9 cellular contexts compared by ENCODE assay signal in the genomic region with DNA sequence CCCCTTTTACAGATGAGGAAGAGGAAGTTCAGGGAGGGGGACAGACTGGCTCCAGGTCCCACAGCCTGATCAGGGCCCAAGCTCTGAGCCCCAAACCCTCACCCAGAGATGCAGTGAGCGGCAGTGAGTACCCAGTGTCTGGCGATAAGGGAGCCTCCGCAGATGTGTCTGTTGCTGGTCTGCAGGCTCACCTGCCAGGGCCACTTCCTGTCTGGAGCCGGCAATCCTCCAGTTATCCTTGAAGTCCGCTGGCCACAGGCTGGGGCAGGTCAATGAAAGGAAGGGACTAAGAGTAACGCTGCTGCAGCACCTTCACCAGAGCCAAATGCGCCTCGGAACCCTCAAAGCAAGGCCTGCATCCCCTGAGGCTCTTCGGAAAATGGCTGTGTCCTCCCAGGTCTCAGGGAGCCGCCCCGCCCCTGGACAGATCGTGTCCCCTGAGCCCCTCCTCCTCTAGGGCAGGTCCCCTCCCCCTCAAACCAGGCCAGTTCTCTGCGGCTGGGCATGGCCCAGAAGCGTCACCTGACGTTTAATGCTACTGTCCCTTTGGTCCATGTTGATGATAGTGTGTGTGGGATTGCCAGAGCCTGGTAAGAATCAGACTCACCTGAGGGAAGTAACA. TPM values are rescaled to one million over a fixed set of nuclear protein-coding genes. Genes with fewer than 3 reads are reported as not detected.
DNase-seq lines count a peak whose midpoint lies in the region; ATAC-seq and TF ChIP-seq lines count a peak whose summit lies in the region.
"Had no signal": no experiment of that assay in that cellular context is flagged by ENCODE, and none has a peak within 500 bp of the region (broad histone marks: within the 10 kb centered on the region; RNA-seq: fewer than 3 reads in every experiment).

No MANE protein-coding gene starts in this region.

- H3K4me2 ChIP-seq in osteoblast (ENCODE audit: insufficient read depth, low read length) = no peak overlapping the region

- H4K20me1 ChIP-seq in osteoblast (ENCODE audit: insufficient read depth, low read length) = no peaks in the 10 kb centered on the region

- peaks cover 0 to 2% of the 10 kb centered on the region in 2 donors for H3K27me3 Mint-ChIP-seq in CD4-positive, alpha-beta memory T cell
- peaks cover 11% of the 10 kb centered on the region for H3K27me3 Mint-ChIP-seq in activated CD8-positive, alpha-beta T cell treated with anti-CD3 and anti-CD28 coated beads for 36 hours

- H3K4me1 Mint-ChIP-seq in CD4-positive, alpha-beta memory T cell = peaks cover 10 to 21% (median 16%) of the 10 kb centered on the region in 4 donors
- H3K4me1 Mint-ChIP-seq in activated CD8-positive, alpha-beta T cell treated with anti-CD3 and anti-CD28 coated beads for 36 hours (ENCODE audit: low read depth) = peaks cover 11% of the 10 kb centered on the region

- intact Hi-C loops in CD4-positive, alpha-beta memory T cell (cut with micrococcal nuclease) = no loop called here
- intact Hi-C loops in heart right ventricle (cut with DNase I) = loop anchor here in 1 of 10 donors (2.0 kb wide), 1 partner anchor 59 kb away; no protein-coding TSS in a partner anchor
- intact Hi-C loops in activated CD8-positive, alpha-beta T cell treated with anti-CD3 and anti-CD28 coated beads for 36 hours (cut with micrococcal nuclease) = no loop called here

- H3K9me3 Mint-ChIP-seq in CD4-positive, alpha-beta memory T cell = no peaks in the 10 kb centered on the region
- no peaks in the 10 kb centered on the region for H3K9me3 Mint-ChIP-seq in activated CD8-positive, alpha-beta T cell treated with anti-CD3 and anti-CD28 coated beads for 36 hours

- peaks cover 16% of the 10 kb centered on the region for H3K4me1 ChIP-seq in CD4-positive, alpha-beta memory T cell (ENCODE audit: insufficient read depth, low read length)
- H3K4me1 ChIP-seq in heart right ventricle (peaks cover 0 to 39% (median 15%) of the 10 kb centered on the region in 9 donors), osteoblast (ENCODE audit: insufficient read depth, low read length) (no peaks in the 10 kb centered on the region)

- TF ChIP-seq CTCF in heart right ventricle (IDR thresholded peaks at IDR 0.05) = no peak
- TF ChIP-seq CTCF in osteoblast (IDR thresholded peaks at IDR 0.05; ENCODE audit: extremely low read depth, low read depth, low read length) = no peak
- TF ChIP-seq CTCF in activated CD8-positive, alpha-beta T cell treated with anti-CD3 and anti-CD28 coated beads for 36 hours (IDR thresholded peaks at IDR 0.05) = no peak

- WGBS in heart right ventricle, 2 donors = 46 to 50% methylated on average over 15 of the region's 15 CpGs

- H3K27ac ChIP-seq in CD4-positive, alpha-beta memory T cell (ENCODE audit: low read depth, low read length) = no peak overlapping the region
- H3K27ac ChIP-seq in heart right ventricle = no peak overlapping the region
- H3K27ac ChIP-seq in osteoblast (ENCODE audit: low read depth, low read length) = no peak overlapping the region
- H3K27ac ChIP-seq: HL-60 had no signal

- peak overlapping the region in 1 of 2 donors; percentile 28 for H3K4me3 ChIP-seq in CD4-positive, alpha-beta memory T cell (ENCODE audit: low read length in 2 of 2)
- peak overlapping the region in 6 of 10 donors; percentile 12 to 45 (median 32) for H3K4me3 ChIP-seq in heart right ventricle
- H3K4me3 ChIP-seq in osteoblast (ENCODE audit: insufficient read depth, low read length) = no peak overlapping the region

- H3K27ac Mint-ChIP-seq in CD4-positive, alpha-beta memory T cell = no peak overlapping the region
- H3K27ac Mint-ChIP-seq in activated CD8-positive, alpha-beta T cell treated with anti-CD3 and anti-CD28 coated beads for 36 hours = no peak overlapping the region

- H3K4me3 Mint-ChIP-seq in CD4-positive, alpha-beta memory T cell = peak overlapping the region; percentile 32 to 89 (median 51)
- no peak overlapping the region for H3K4me3 Mint-ChIP-seq in activated CD8-positive, alpha-beta T cell treated with anti-CD3 and anti-CD28 coated beads for 36 hours

- no peaks in the 10 kb centered on the region for H3K79me2 ChIP-seq in osteoblast (ENCODE audit: insufficient read depth, low read length)

- no peaks in the 10 kb centered on the region for H3K9me3 ChIP-seq in CD4-positive, alpha-beta memory T cell (ENCODE audit: control insufficient read depth in 1 of 2, low read length in 2 of 2)
- H3K9me3 ChIP-seq in heart right ventricle (no peaks in the 10 kb centered on the region), osteoblast (ENCODE audit: low read depth, low read length) (no peaks in the 10 kb centered on the region)

- H2AFZ ChIP-seq in osteoblast (ENCODE audit: low read length) = no peak overlapping the region

- no peaks in the 10 kb centered on the region for H3K27me3 ChIP-seq in CD4-positive, alpha-beta memory T cell (ENCODE audit: insufficient read depth, low read length)
- H3K27me3 ChIP-seq in heart right ventricle (peaks cover 0 to 27% (median 8%) of the 10 kb centered on the region in 7 donors), osteoblast (ENCODE audit: insufficient read depth, low read length) (peaks cover 9% of the 10 kb centered on the region)

- no peak for DNase-seq in CD4-positive, alpha-beta memory T cell
- DNase-seq in NCI-H510A (lab: John Stamatoyannopoulos, UW) (peak; percentile 49), heart right ventricle (no peak), osteoblast (ENCODE audit: insufficient read length, low spot score, missing footprints) (peak; percentile 39), HCEC 1CT (no peak), NCI-H1092 (lab: John Stamatoyannopoulos, UW) (no peak)
- no peak for DNase-seq in stimulated activated CD4-positive, alpha-beta T cell treated with anti-CD3 and anti-CD28 coated beads, Interleukin-15, amount 100 ng/mL, for 24 hours
- no peak for DNase-seq in activated CD8-positive, alpha-beta T cell treated with anti-CD3 and anti-CD28 coated beads for 36 hours

- no peaks in the 10 kb centered on the region for H3K36me3 ChIP-seq in CD4-positive, alpha-beta memory T cell (ENCODE audit: insufficient read depth, low read length)
- peaks cover 0 to 8% (median 0%) of the 10 kb centered on the region in 9 donors for H3K36me3 ChIP-seq in heart right ventricle
- no peaks in the 10 kb centered on the region for H3K36me3 ChIP-seq in osteoblast (ENCODE audit: insufficient read depth, low read length)

- no peaks in the 10 kb centered on the region for H3K36me3 Mint-ChIP-seq in CD4-positive, alpha-beta memory T cell
- H3K36me3 Mint-ChIP-seq in activated CD8-positive, alpha-beta T cell treated with anti-CD3 and anti-CD28 coated beads for 36 hours (ENCODE audit: low read depth) = no peaks in the 10 kb centered on the region

- peak; percentile 12 to 56 (median 38) for ATAC-seq in heart right ventricle
- ATAC-seq in activated CD8-positive, alpha-beta T cell treated with anti-CD3 and anti-CD28 coated beads for 36 hours = no peak

- POLR2A ChIA-PET in CD4-positive, alpha-beta memory T cell (lab: Charles Lee; ENCODE audit: partially characterized antibody) = no interaction called here
- POLR2A ChIA-PET in activated CD8-positive, alpha-beta T cell treated with anti-CD3 and anti-CD28 coated beads for 36 hours (lab: Charles Lee) = interaction anchor here (0.6 kb wide), 1 partner anchor 15 kb away, joined by 3 read pairs; no protein-coding TSS in a partner anchor

- CTCF ChIA-PET in CD4-positive, alpha-beta memory T cell (lab: Charles Lee; ENCODE audit: partially characterized antibody) = no interaction called here
- CTCF ChIA-PET in activated CD8-positive, alpha-beta T cell treated with anti-CD3 and anti-CD28 coated beads for 36 hours (lab: Charles Lee) = interaction anchor here (0.9 to 1.0 kb wide), 2 partner anchors 59 to 323 kb away, joined by 3 read pairs; no protein-coding TSS in a partner anchor

RNA-seq across cellular contexts. Expression of gene MYL3, which starts 51.5 kb away (rescaled TPM):
- total RNA-seq in CD4-positive, alpha-beta memory T cell = not detected
- polyA plus RNA-seq in CD4-positive, alpha-beta memory T cell = not detected
- 1,000 to 10,000 TPM; 5,377 to 9,904 (median 7,431) TPM for total RNA-seq in heart right ventricle
- polyA plus RNA-seq in heart right ventricle = 1,000 to 10,000 TPM; 7,541 to 8,578 TPM
- not detected in 2 replicates for total RNA-seq in osteoblast
- not detected for total RNA-seq in activated CD8-positive, alpha-beta T cell treated with anti-CD3 and anti-CD28 coated beads for 36 hours

Comparison
In these comparisons a context has a peak if more than half of its experiments do, and no peak if none do; other contexts are left out.
1. DNase-seq: peak in NCI-H510A (single experiment) and osteoblast (single experiment); none in CD4-positive, alpha-beta memory T cell (0 of 5), heart right ventricle (0 of 2), HCEC 1CT (single experiment), stimulated activated CD4-positive, alpha-beta T cell treated with anti-CD3 and anti-CD28 coated beads, Interleukin-15, amount 100 ng/mL, for 24 hours (single experiment), activated CD8-positive, alpha-beta T cell treated with anti-CD3 and anti-CD28 coated beads for 36 hours (single experiment) and NCI-H1092 (single experiment).
2. RNA of gene MYL3, which starts 51.5 kb away (total RNA-seq): 5,377 to 9,904 TPM in heart right ventricle; not detected in CD4-positive, alpha-beta memory T cell, not detected in osteoblast and not detected in activated CD8-positive, alpha-beta T cell treated with anti-CD3 and anti-CD28 coated beads for 36 hours; every median in the first group is over 1,000 times any median in the second.